ENCODE assay signal across 27 cellular contexts in the genomic region with DNA sequence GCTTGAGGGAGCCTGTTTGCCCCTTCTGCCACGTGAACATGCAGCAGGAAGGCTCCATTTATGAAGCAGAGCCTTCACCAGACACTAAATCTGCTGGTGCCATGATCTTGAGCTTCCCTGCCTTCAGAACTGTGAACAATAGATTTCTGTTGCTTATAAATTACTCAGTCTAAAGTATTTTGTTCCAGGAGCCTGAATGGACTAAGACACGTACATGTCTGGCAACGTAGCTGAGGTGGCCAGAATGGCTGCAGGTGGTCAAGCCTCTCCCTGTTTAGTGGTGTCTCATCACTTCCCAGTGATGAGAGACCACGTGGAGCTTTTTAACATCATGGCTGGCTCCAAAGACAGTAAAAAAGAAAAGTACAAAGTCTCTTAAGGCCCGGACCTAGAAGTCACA. TPM values are rescaled to one million over a fixed set of nuclear protein-coding genes. Genes with fewer than 3 reads are reported as not detected.
A peak's percentile ranks its signal among the peaks of the same experiment; 100 is the strongest.
DNase-seq lines count a peak whose midpoint lies in the region; TF ChIP-seq lines count a peak whose summit lies in the region.
"Had no signal": no experiment of that assay in that cellular context is flagged by ENCODE, and none has a peak within 500 bp of the region (broad histone marks: within the 10 kb centered on the region; RNA-seq: fewer than 3 reads in every experiment).

No MANE protein-coding gene starts in this region.

- H3K4me1 Mint-ChIP-seq in T-helper 2 cell treated with Interferon-gamma antibody and Interleukin-4, amounts not matched to agents 5 μg/mL and 100 μg/mL, for 36 hours (ENCODE audit: low read depth): peaks cover 55% of the 10 kb centered on the region
- peaks cover 68% of the 10 kb centered on the region for H3K4me1 Mint-ChIP-seq in osteocyte (ENCODE audit: unreplicated experiment)

- H3K36me3 ChIP-seq in ascending aorta (no peaks in the 10 kb centered on the region), vagina (no peaks in the 10 kb centered on the region)

- H3K27ac Mint-ChIP-seq in T-helper 2 cell treated with Interferon-gamma antibody and Interleukin-4, amounts not matched to agents 5 μg/mL and 100 μg/mL, for 36 hours: no peak overlapping the region
- H3K27ac Mint-ChIP-seq in osteocyte (ENCODE audit: unreplicated experiment): peak overlapping the region; percentile 80
- H3K27ac Mint-ChIP-seq: activated naive CD8-positive, alpha-beta T cell treated with anti-CD3 and anti-CD28 coated beads, Interleukin-2, amount 10 ng/mL, durations not matched to agents 7 days and 5 days; brain; endodermal cell; GM23338; stimulated activated effector memory CD8-positive, alpha-beta T cell treated with anti-CD3 and anti-CD28 coated beads, Interleukin-12 subunit alpha, Interleukin-12 subunit beta, amount 100 ng/mL, for 72 hours; WTC11 had no signal

- no peak for DNase-seq in T-helper 2 cell treated with Interferon-gamma antibody and Interleukin-4, amounts not matched to agents 5 μg/mL and 100 μg/mL, for 36 hours (ENCODE audit: low spot score)
- no peak for DNase-seq in T-helper 2 cell
- no peak for DNase-seq in ascending aorta (ENCODE audit: low spot score in 2 of 2)
- no peak for DNase-seq in osteocyte (ENCODE audit: extremely low spot score, unreplicated experiment)
- no peak for DNase-seq in vagina (ENCODE audit: extremely low spot score in 2 of 2)
- no peak for DNase-seq in NCI-H345 (lab: John Stamatoyannopoulos, UW)
- no peak for DNase-seq in posterior vena cava (ENCODE audit: low spot score)
- DNase-seq in cerebellar nuclear complex (lab: John Stamatoyannopoulos, UW): no peak
- DNase-seq: 8988T; activated CD4-positive, alpha-beta T cell treated with anti-CD3 and anti-CD28 coated beads, Interleukin-2, amount 50 U/mL, for 4 hours; activated CD8-positive, alpha-beta memory T cell treated with anti-CD3 and anti-CD28 coated beads, Interleukin-2, amount 50 U/mL, for 48 hours; activated effector memory CD4-positive, alpha-beta T cell treated with Interleukin-2 at 50 U/mL for 16 hours; activated naive CD8-positive, alpha-beta T cell treated with anti-CD3 and anti-CD28 coated beads, Interleukin-2, amount 10 ng/mL, durations not matched to agents 7 days and 5 days; Calu3; cortex of kidney; endodermal cell; left colon; naive thymus-derived CD8-positive, alpha-beta T cell; NCI-H1436 treated with DMSO at 0.1 percent for 48 hours; NCI-H524; stimulated activated CD4-positive, alpha-beta T cell treated with anti-CD3 and anti-CD28 coated beads, Interleukin-2, amount 100 ng/mL, for 24 hours; T1000 had no signal

- peak overlapping the region; percentile 4 for H3K4me3 Mint-ChIP-seq in T-helper 2 cell treated with Interferon-gamma antibody and Interleukin-4, amounts not matched to agents 5 μg/mL and 100 μg/mL, for 36 hours
- no peak overlapping the region for H3K4me3 Mint-ChIP-seq in osteocyte (ENCODE audit: unreplicated experiment)
- H3K4me3 Mint-ChIP-seq: activated naive CD8-positive, alpha-beta T cell treated with anti-CD3 and anti-CD28 coated beads, Interleukin-2, amount 10 ng/mL, durations not matched to agents 7 days and 5 days; brain; endodermal cell; GM23338; naive thymus-derived CD8-positive, alpha-beta T cell; stimulated activated effector memory CD8-positive, alpha-beta T cell treated with anti-CD3 and anti-CD28 coated beads, Interleukin-12 subunit alpha, Interleukin-12 subunit beta, amount 100 ng/mL, for 72 hours; WTC11 had no signal

- TF ChIP-seq POLR2A in vagina (IDR thresholded peaks at IDR 0.05): no peak

- H3K4me3 ChIP-seq in ascending aorta (no peak overlapping the region), vagina (no peak overlapping the region)
- H3K4me3 ChIP-seq: GM23338 had no signal

- H3K36me3 Mint-ChIP-seq in T-helper 2 cell treated with Interferon-gamma antibody and Interleukin-4, amounts not matched to agents 5 μg/mL and 100 μg/mL, for 36 hours (ENCODE audit: low read depth): peaks cover 13% of the 10 kb centered on the region
- peaks cover 8% of the 10 kb centered on the region for H3K36me3 Mint-ChIP-seq in osteocyte (ENCODE audit: unreplicated experiment)
- H3K36me3 Mint-ChIP-seq: brain; stimulated activated effector memory CD8-positive, alpha-beta T cell treated with anti-CD3 and anti-CD28 coated beads, Interleukin-12 subunit alpha, Interleukin-12 subunit beta, amount 100 ng/mL, for 72 hours had no signal

- TF ChIP-seq CTCF in ascending aorta (IDR thresholded peaks at IDR 0.05) (no peak), osteocyte (IDR thresholded peaks at IDR 0.05) (no peak), vagina (IDR thresholded peaks at IDR 0.05) (no peak)

- peaks cover 7% of the 10 kb centered on the region for H3K9me3 Mint-ChIP-seq in T-helper 2 cell treated with Interferon-gamma antibody and Interleukin-4, amounts not matched to agents 5 μg/mL and 100 μg/mL, for 36 hours
- H3K9me3 Mint-ChIP-seq in osteocyte (ENCODE audit: unreplicated experiment): peaks cover 8% of the 10 kb centered on the region
- H3K9me3 Mint-ChIP-seq: brain; stimulated activated effector memory CD8-positive, alpha-beta T cell treated with anti-CD3 and anti-CD28 coated beads, Interleukin-12 subunit alpha, Interleukin-12 subunit beta, amount 100 ng/mL, for 72 hours had no signal

- H3K9me3 ChIP-seq in ascending aorta (no peaks in the 10 kb centered on the region), vagina (no peaks in the 10 kb centered on the region)

- intact Hi-C loops in ascending aorta (cut with DNase I): loop anchor here (5.0 kb wide), 1 partner anchor 58 kb away; no protein-coding TSS in a partner anchor
- intact Hi-C loops in vagina (cut with DNase I): loop anchor here (5.0 kb wide), 1 partner anchor 678 kb away; no protein-coding TSS in a partner anchor
- intact Hi-C loops in posterior vena cava (cut with DNase I): no loop called here

- H3K27me3 ChIP-seq in ascending aorta: no peaks in the 10 kb centered on the region
- no peaks in the 10 kb centered on the region for H3K27me3 ChIP-seq in vagina

- H3K27me3 Mint-ChIP-seq in T-helper 2 cell treated with Interferon-gamma antibody and Interleukin-4, amounts not matched to agents 5 μg/mL and 100 μg/mL, for 36 hours (ENCODE audit: low read depth): no peaks in the 10 kb centered on the region
- H3K27me3 Mint-ChIP-seq in osteocyte (ENCODE audit: unreplicated experiment): no peaks in the 10 kb centered on the region
- H3K27me3 Mint-ChIP-seq: activated naive CD8-positive, alpha-beta T cell treated with anti-CD3 and anti-CD28 coated beads, Interleukin-2, amount 10 ng/mL, durations not matched to agents 7 days and 5 days; naive thymus-derived CD8-positive, alpha-beta T cell had no signal

- peak overlapping the region; percentile 80 for H3K27ac ChIP-seq in ascending aorta
- H3K27ac ChIP-seq in vagina: peak overlapping the region; percentile 37
- H3K27ac ChIP-seq: HL-60 had no signal

- H3K4me1 ChIP-seq in ascending aorta: peaks cover 0 to 58% of the 10 kb centered on the region in 2 donors
- peaks cover 47% of the 10 kb centered on the region for H3K4me1 ChIP-seq in vagina

RNA-seq across cellular contexts. Expression of a gene that starts 32.2 kb away (rescaled TPM):
- total RNA-seq in ascending aorta (384 TPM), osteocyte (754 and 795 TPM in 2 replicates), vagina (352 TPM), posterior vena cava (100 to 1,000 TPM; 255 to 324 TPM)

Comparison
In these comparisons a context has a peak if more than half of its experiments do, and no peak if none do; other contexts are left out.
1. intact Hi-C loops: an anchor here in ascending aorta (5.0 kb wide) and vagina (5.0 kb wide); none called in posterior vena cava.